8 cellular contexts compared by ENCODE assay signal in genomic region chr22:20393705-20394476, GRCh38. TPM values are rescaled to one million over a fixed set of nuclear protein-coding genes. Genes with fewer than 3 reads are reported as not detected.
DNase-seq lines count a peak whose midpoint lies in the region; FAIRE-seq lines count a peak whose summit lies in the region.

Gene ZNF74, plus strand, starts transcription at chr22:20394151. Its CDS starts 478 bp downstream, at chr22:20394629.

- peak within 1 kb of the TSS; percentile 98 for H3K23ac ChIP-seq in mesendoderm (ENCODE audit: low read length)

- H3K4ac ChIP-seq in mesendoderm (ENCODE audit: low read depth, low read length), result peak within 1 kb of the TSS; percentile 58

- peak within 1 kb of the TSS; percentile 97 for H3K4me2 ChIP-seq in mesendoderm (ENCODE audit: low read length)

- H3K36me3 ChIP-seq in mesendoderm (ENCODE audit: control insufficient read depth, insufficient read depth, low read length), result no peaks in the 10 kb centered on the region

- H2BK120ac ChIP-seq in mesendoderm (ENCODE audit: low read depth, low read length), result no peak within 1 kb of the TSS

- no peak within 1 kb of the TSS for H2BK15ac ChIP-seq in mesendoderm (replicated peaks; ENCODE audit: low read depth)

- H4K5ac ChIP-seq in mesendoderm (ENCODE audit: low read length), result no peak within 1 kb of the TSS

- peak; percentile 91 for FAIRE-seq in GM19239 (lab: Jason Lieb, UNC)
- FAIRE-seq in endometrium (lab: Jason Lieb, UNC), result peak; percentile 53

- H3K9ac ChIP-seq in mesendoderm (ENCODE audit: low read length), result peak within 1 kb of the TSS; percentile 98

- peak within 1 kb of the TSS; percentile 75 for H3K18ac ChIP-seq in mesendoderm (ENCODE audit: low read length)

- H2BK5ac ChIP-seq in mesendoderm (ENCODE audit: low read length), result peak within 1 kb of the TSS; percentile 70

- H3K79me2 ChIP-seq in mesendoderm (ENCODE audit: control insufficient read depth, insufficient read depth, low read length), result peaks cover 21% of the 10 kb centered on the region

- H3K27me3 ChIP-seq in mesendoderm (ENCODE audit: insufficient read depth, low read length, poor library complexity), result no peaks in the 10 kb centered on the region

- peaks cover 5% of the 10 kb centered on the region for H3K79me1 ChIP-seq in mesendoderm (ENCODE audit: low read length)

- peak within 1 kb of the TSS; percentile 40 for H4K8ac ChIP-seq in mesendoderm (ENCODE audit: low read depth, low read length)

- peak within 1 kb of the TSS; percentile 99 for H3K56ac ChIP-seq in mesendoderm (ENCODE audit: low read length)

- peak within 1 kb of the TSS; percentile 95 for H3K4me3 ChIP-seq in mesendoderm (ENCODE audit: low read length)

- WGBS in mesendoderm (ENCODE audit: extremely low coverage, insufficient coverage, low lambda C conversion rate), result no CpG with 5 or more reads among the region's 71 CpGs

- no peak within 1 kb of the TSS for H3K27ac ChIP-seq in mesendoderm (ENCODE audit: low read depth, low read length)

- peak; percentile 96 for DNase-seq in AG20443 (ENCODE audit: low spot score)
- DNase-seq in GM19239 (ENCODE audit: insufficient read length, low spot score), result peak; percentile 80
- DNase-seq in HS-27A (ENCODE audit: low read depth), result peak; percentile 46
- DNase-seq in NOMO-1 treated with dmso at 0.1 percent for 144 hours (lab: John Stamatoyannopoulos, UW; ENCODE audit: unreplicated experiment), result peak; percentile 95
- DNase-seq in activated CD8-positive, alpha-beta memory T cell treated with anti-CD3 and anti-CD28 coated beads, Interleukin-2, amount 50 U/mL, for 24 hours (ENCODE audit: extremely low read depth), result peak; percentile 63
- DNase-seq in mesendoderm, result peak; percentile 95
- DNase-seq in stimulated activated CD8-positive, alpha-beta memory T cell treated with anti-CD3 and anti-CD28 coated beads, Interleukin-12 subunit alpha, Interleukin-12 subunit beta, amount 100 ng/mL, for 24 hours (ENCODE audit: extremely low read depth), result peak; percentile 69

- H2AK5ac ChIP-seq in mesendoderm (ENCODE audit: low read length), result peak within 1 kb of the TSS; percentile 37

- H3K4me1 ChIP-seq in mesendoderm (ENCODE audit: control insufficient read depth, low read depth, low read length), result peaks cover 7% of the 10 kb centered on the region

RNA-seq across cellular contexts. Expression of gene ZNF74, which starts in this region (rescaled TPM):
- 17.1 TPM for polyA plus RNA-seq in mesendoderm (2013, experiment 1 of 2)
- 16.9 TPM for polyA plus RNA-seq in mesendoderm (2013, experiment 2 of 2)

Comparison
In these comparisons a context has a peak if more than half of its experiments do, and no peak if none do; other contexts are left out.
1. DNase-seq: peak in every context shown above with its lines; median percentile 96 in AG20443; 95 in NOMO-1 treated with dmso at 0.1 percent for 144 hours; 95 in mesendoderm; 80 in GM19239; 69 in stimulated activated CD8-positive, alpha-beta memory T cell treated with anti-CD3 and anti-CD28 coated beads, Interleukin-12 subunit alpha, Interleukin-12 subunit beta, amount 100 ng/mL, for 24 hours; 63 in activated CD8-positive, alpha-beta memory T cell treated with anti-CD3 and anti-CD28 coated beads, Interleukin-2, amount 50 U/mL, for 24 hours; 46 in HS-27A.